In the genomic region with DNA sequence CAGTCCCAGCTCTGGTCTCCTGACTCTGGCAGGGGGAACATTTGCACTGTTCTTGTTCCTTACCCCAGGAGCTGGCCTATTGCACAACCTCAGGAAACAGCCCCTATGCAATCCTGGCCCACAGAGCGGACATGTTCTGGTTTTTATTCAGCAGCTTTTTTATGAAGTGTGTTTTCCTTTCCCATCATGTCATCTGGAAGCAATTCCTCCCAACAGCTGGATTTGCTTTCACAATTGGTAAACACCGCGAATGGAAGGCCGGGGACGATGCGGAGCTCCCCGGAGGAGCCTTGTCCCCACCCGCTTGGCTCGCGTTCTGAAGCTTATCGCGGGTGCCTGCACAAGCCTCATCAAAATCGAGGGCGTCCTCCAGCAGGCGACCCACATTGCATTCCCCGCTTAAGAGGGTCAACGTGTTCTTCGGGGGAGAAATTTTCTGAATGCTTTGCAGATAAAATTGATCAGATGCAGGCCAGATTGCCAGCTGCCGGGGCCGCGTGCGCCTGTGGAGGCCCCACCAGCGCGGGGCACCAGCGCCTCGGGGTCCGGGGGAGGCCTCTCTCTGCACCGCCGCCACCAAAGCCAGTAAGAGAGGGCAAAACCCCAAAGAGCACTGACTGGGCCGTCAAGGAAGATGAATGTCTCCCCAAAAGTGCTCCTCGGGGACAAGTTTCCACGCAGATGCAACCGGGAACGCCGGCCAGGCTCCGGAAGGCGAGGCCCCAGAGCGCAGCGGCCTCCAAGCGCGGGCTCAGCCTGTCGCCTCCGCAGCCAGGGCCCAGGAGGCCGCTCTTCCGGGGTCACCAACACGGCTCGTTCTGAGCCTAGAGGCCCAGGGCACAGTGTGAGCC, we compare ENCODE assay signal across 8 cellular contexts.
DNase-seq lines count a peak whose midpoint lies in the region; ATAC-seq and TF ChIP-seq lines count a peak whose summit lies in the region.

No MANE protein-coding gene starts in this region.

- ATAC-seq in CD8-positive, alpha-beta T cell = no peak
- no peak for ATAC-seq in HG03457 (IDR thresholded peaks at IDR 0.05; ENCODE audit: unreplicated experiment)

- TF ChIP-seq CTCF in BJ (IDR thresholded peaks at IDR 0.05; ENCODE audit: insufficient read depth, low read depth, low read length) (no peak), fibroblast of the aortic adventitia (IDR thresholded peaks at IDR 0.05; ENCODE audit: insufficient read depth, low read length) (no peak), osteocyte (IDR thresholded peaks at IDR 0.05) (no peak)
- no peak for TF ChIP-seq CTCF in CD8-positive, alpha-beta T cell (IDR thresholded peaks at IDR 0.05)

- POLR2A ChIA-PET in BJ (lab: Charles Lee) = interaction anchor here (0.6 kb wide), 1 partner anchor 118 kb away, joined by 3 read pairs; no protein-coding TSS in a partner anchor
- POLR2A ChIA-PET in CD8-positive, alpha-beta T cell (lab: Charles Lee) = no interaction called here

- peaks cover 32% of the 10 kb centered on the region for H3K4me1 Mint-ChIP-seq in osteocyte (ENCODE audit: unreplicated experiment)
- H3K4me1 Mint-ChIP-seq in CD8-positive, alpha-beta T cell (ENCODE audit: low read depth) = no peaks in the 10 kb centered on the region

- H3K36me3 Mint-ChIP-seq in osteocyte (ENCODE audit: unreplicated experiment) = no peaks in the 10 kb centered on the region
- H3K36me3 Mint-ChIP-seq in CD8-positive, alpha-beta T cell = no peaks in the 10 kb centered on the region

- intact Hi-C loops in CD8-positive, alpha-beta T cell (cut with DNase I, micrococcal nuclease) = no loop called here

- CTCF ChIA-PET in BJ (lab: Yijun Ruan, JAX) = interaction anchor here (1.5 to 1.9 kb wide), 3 partner anchors 11 to 63 kb away, joined by 4 to 10 read pairs (median 6); no protein-coding TSS in a partner anchor
- CTCF ChIA-PET in CD8-positive, alpha-beta T cell (lab: Charles Lee) = no interaction called here

- no peak overlapping the region for H3K4me3 ChIP-seq in BJ (ENCODE audit: low read depth, low read length)
- H3K4me3 ChIP-seq in fibroblast of the aortic adventitia (ENCODE audit: low read depth, low read length) = peak overlapping the region; percentile 28
- H3K4me3 ChIP-seq in CD8-positive, alpha-beta T cell (ENCODE audit: low read depth, low read length) = no peak overlapping the region

- no peaks in the 10 kb centered on the region for H3K9me3 Mint-ChIP-seq in osteocyte (ENCODE audit: unreplicated experiment)
- no peaks in the 10 kb centered on the region for H3K9me3 Mint-ChIP-seq in CD8-positive, alpha-beta T cell

- H3K27ac ChIP-seq in CD8-positive, alpha-beta T cell (ENCODE audit: low read depth, low read length) = no peak overlapping the region

- H3K4me1 ChIP-seq in CD8-positive, alpha-beta T cell (ENCODE audit: insufficient read depth, low read length) = no peaks in the 10 kb centered on the region

- peak overlapping the region; percentile 94 for H3K27ac Mint-ChIP-seq in osteocyte (ENCODE audit: unreplicated experiment)
- no peak overlapping the region for H3K27ac Mint-ChIP-seq in CD8-positive, alpha-beta T cell

- DNase-seq in BJ (ENCODE audit: low read depth) (peak; percentile 82), RPMI7951 (ENCODE audit: low read depth) (peak; percentile 61), fibroblast of the aortic adventitia (ENCODE audit: low read depth) (peak; percentile 96), osteocyte (ENCODE audit: extremely low spot score, unreplicated experiment) (no peak), NCI-H1436 (lab: John Stamatoyannopoulos, UW) (no peak)
- no peak for DNase-seq in CD8-positive, alpha-beta T cell
- DNase-seq in activated effector memory CD4-positive, alpha-beta T cell treated with Interleukin-2 at 50 U/mL for 16 hours = no peak

- no peaks in the 10 kb centered on the region for H3K9me3 ChIP-seq in CD8-positive, alpha-beta T cell (ENCODE audit: low read length)

- no peaks in the 10 kb centered on the region for H3K36me3 ChIP-seq in BJ (ENCODE audit: control insufficient read depth, insufficient read depth, low read length)
- no peaks in the 10 kb centered on the region for H3K36me3 ChIP-seq in CD8-positive, alpha-beta T cell (ENCODE audit: insufficient read depth, low read length)

- no peaks in the 10 kb centered on the region for H3K27me3 Mint-ChIP-seq in osteocyte (ENCODE audit: unreplicated experiment)
- H3K27me3 Mint-ChIP-seq in CD8-positive, alpha-beta T cell (ENCODE audit: low read depth) = no peaks in the 10 kb centered on the region

- no peaks in the 10 kb centered on the region for H3K27me3 ChIP-seq in BJ (ENCODE audit: control insufficient read depth, insufficient read depth, low read length)
- H3K27me3 ChIP-seq in CD8-positive, alpha-beta T cell (ENCODE audit: insufficient read depth, low read length) = no peaks in the 10 kb centered on the region

- H3K4me3 Mint-ChIP-seq in osteocyte (ENCODE audit: unreplicated experiment) = peak overlapping the region; percentile 60
- H3K4me3 Mint-ChIP-seq in CD8-positive, alpha-beta T cell = no peak overlapping the region

Comparison
In these comparisons a context has a peak if more than half of its experiments do, and no peak if none do; other contexts are left out.
1. DNase-seq: peak in BJ (single experiment), RPMI7951 (single experiment) and fibroblast of the aortic adventitia (single experiment); none in osteocyte (single experiment), NCI-H1436 (single experiment), CD8-positive, alpha-beta T cell (0 of 7) and activated effector memory CD4-positive, alpha-beta T cell treated with Interleukin-2 at 50 U/mL for 16 hours (single experiment).